Comparison of ENCODE assay signal across 8 cellular contexts in genomic region chr6:144215402-144215931, GRCh38.
DNase-seq lines count a peak whose midpoint lies in the region; ATAC-seq, FAIRE-seq and TF ChIP-seq lines count a peak whose summit lies in the region.

No MANE protein-coding gene starts in this region.

- H3K4me3 Mint-ChIP-seq in glutamatergic neuron (ENCODE audit: unreplicated experiment), result peak overlapping the region; percentile 95

- 17 to 21% methylated on average over 10 of the region's 10 CpGs for WGBS in pancreas, 2 donors

- DNase-seq in AG08395 (ENCODE audit: low spot score) (peak; percentile 38), GM19239 (ENCODE audit: insufficient read length, low spot score) (no peak), MV-4-11 (lab: John Stamatoyannopoulos, UW) (peak; percentile 61), glutamatergic neuron (no peak), pancreas (peak in 4 of 6 donors; percentile 29 to 42 (median 31)), iPS-NIHi7 (ENCODE audit: extremely low spot score) (no peak), T-helper 9 cell (no peak)
- peak; percentile 16 for DNase-seq in activated naive CD4-positive, alpha-beta T cell treated with anti-CD3 and anti-CD28 coated beads, Interleukin-2, amount 50 U/mL, for 16 hours

- peak overlapping the region; percentile 94 for H3K27ac Mint-ChIP-seq in glutamatergic neuron (ENCODE audit: unreplicated experiment)

- H3K27ac ChIP-seq in pancreas, result peak overlapping the region; percentile 56 to 97 (median 91)

- H3K4me1 Mint-ChIP-seq in glutamatergic neuron (ENCODE audit: low read depth, unreplicated experiment), result peaks cover 5% of the 10 kb centered on the region

- peaks cover 18% of the 10 kb centered on the region for H3K9me3 Mint-ChIP-seq in glutamatergic neuron (ENCODE audit: unreplicated experiment)

- H3K36me3 ChIP-seq in pancreas, result no peaks in the 10 kb centered on the region

- H3K27me3 Mint-ChIP-seq in glutamatergic neuron (ENCODE audit: unreplicated experiment), result peaks cover 21% of the 10 kb centered on the region

- intact Hi-C loops in pancreas (cut with DNase I), result loop anchor here in 2 of 3 donors (10.0 kb wide), 2 partner anchors 101 to 111 kb away; no protein-coding TSS in a partner anchor

- peaks cover 0 to 14% (median 4%) of the 10 kb centered on the region in 3 donors for H3K4me1 ChIP-seq in pancreas

- H3K36me3 Mint-ChIP-seq in glutamatergic neuron (ENCODE audit: unreplicated experiment), result peaks cover 4% of the 10 kb centered on the region

- peak overlapping the region; percentile 43 to 66 (median 48) for H3K4me3 ChIP-seq in pancreas

- peak; percentile 1 to 9 (median 6) for ATAC-seq in pancreas

- TF ChIP-seq CTCF in glutamatergic neuron (IDR thresholded peaks at IDR 0.05; ENCODE audit: partially characterized antibody, unreplicated experiment) (no peak), pancreas (IDR thresholded peaks at IDR 0.05) (no peak)

- peak; percentile 84 for FAIRE-seq in GM19239 (lab: Jason Lieb, UNC)
- FAIRE-seq in pancreas (lab: Jason Lieb, UNC), result no peak

- H3K9me3 ChIP-seq in pancreas, result no peaks in the 10 kb centered on the region

- no peaks in the 10 kb centered on the region for H3K27me3 ChIP-seq in pancreas

Comparison
In these comparisons a context has a peak if more than half of its experiments do, and no peak if none do; other contexts are left out.
1. DNase-seq: peak in AG08395 (single experiment), MV-4-11 (single experiment), activated naive CD4-positive, alpha-beta T cell treated with anti-CD3 and anti-CD28 coated beads, Interleukin-2, amount 50 U/mL, for 16 hours (single experiment) and pancreas (4 of 6); none in GM19239 (single experiment), glutamatergic neuron (single experiment), iPS-NIHi7 (single experiment) and T-helper 9 cell (single experiment).